In the genomic region with DNA sequence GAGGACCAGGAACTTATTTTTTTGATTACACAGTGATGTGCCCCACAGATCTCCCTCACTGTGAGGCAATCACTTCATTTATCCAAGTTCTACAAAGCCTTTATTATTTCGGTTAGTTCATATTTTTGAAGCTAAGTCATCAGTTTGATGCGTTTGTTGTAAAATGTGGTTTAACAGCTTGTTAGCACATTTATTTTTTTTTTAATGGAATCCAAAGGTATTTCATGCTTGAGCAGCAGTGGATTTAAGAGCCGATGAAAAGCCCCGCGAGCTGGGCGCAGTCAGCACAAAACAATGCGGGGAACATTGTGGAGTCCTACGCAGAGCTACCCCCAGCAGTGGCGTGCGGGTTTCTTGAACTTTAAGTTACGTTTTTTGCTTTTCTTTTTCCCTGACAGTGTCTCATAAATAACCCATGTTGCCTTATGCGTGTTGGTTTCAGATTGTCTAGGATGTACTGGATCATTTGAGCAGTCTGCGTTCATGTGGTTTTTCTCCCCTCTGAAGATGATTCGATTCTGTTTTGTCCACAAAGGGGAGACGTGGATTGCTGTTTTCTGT, we compare ENCODE assay signal across 9 cellular contexts.
A peak's percentile ranks its signal among the peaks of the same experiment; 100 is the strongest.
DNase-seq lines count a peak whose midpoint lies in the region; ATAC-seq and TF ChIP-seq lines count a peak whose summit lies in the region.
"Had no signal": no experiment of that assay in that cellular context is flagged by ENCODE, and none has a peak within 500 bp of the region (broad histone marks: within the 10 kb centered on the region; RNA-seq: fewer than 3 reads in every experiment).

No MANE protein-coding gene starts in this region.

- H3K27me3 Mint-ChIP-seq in T-helper 2 cell treated with Interferon-gamma antibody and Interleukin-4, amounts not matched to agents 5 μg/mL and 100 μg/mL, for 36 hours (ENCODE audit: low read depth), result no peaks in the 10 kb centered on the region

- no peaks in the 10 kb centered on the region for H4K20me1 ChIP-seq in MM.1S (ENCODE audit: insufficient read depth, low read length)

- H3K36me3 Mint-ChIP-seq in T-helper 2 cell treated with Interferon-gamma antibody and Interleukin-4, amounts not matched to agents 5 μg/mL and 100 μg/mL, for 36 hours (ENCODE audit: low read depth), result no peaks in the 10 kb centered on the region

- H3K4me3 Mint-ChIP-seq in T-helper 2 cell treated with Interferon-gamma antibody and Interleukin-4, amounts not matched to agents 5 μg/mL and 100 μg/mL, for 36 hours, result no peak overlapping the region

- H3K27ac Mint-ChIP-seq in T-helper 2 cell treated with Interferon-gamma antibody and Interleukin-4, amounts not matched to agents 5 μg/mL and 100 μg/mL, for 36 hours, result no peak overlapping the region

- no peaks in the 10 kb centered on the region for H3K9me2 ChIP-seq in MM.1S (replicated peaks; ENCODE audit: insufficient read depth, low read length)

- TF ChIP-seq POLR2A in body of pancreas (IDR thresholded peaks at IDR 0.05), result no peak

- no peak for ATAC-seq in body of pancreas

- H3K27ac ChIP-seq in parathyroid adenoma, result no peak overlapping the region
- H3K27ac ChIP-seq in MM.1S (ENCODE audit: low read length), result no peak overlapping the region
- no peak overlapping the region for H3K27ac ChIP-seq in body of pancreas

- H3K27me3 ChIP-seq in parathyroid adenoma (ENCODE audit: control insufficient read depth, insufficient read depth, low read length), result peaks cover 2% of the 10 kb centered on the region
- no peaks in the 10 kb centered on the region for H3K27me3 ChIP-seq in MM.1S (replicated peaks; ENCODE audit: insufficient read depth, low read length)
- H3K27me3 ChIP-seq in body of pancreas, result no peaks in the 10 kb centered on the region

- H3K9me3 Mint-ChIP-seq in T-helper 2 cell treated with Interferon-gamma antibody and Interleukin-4, amounts not matched to agents 5 μg/mL and 100 μg/mL, for 36 hours, result peaks cover 9% of the 10 kb centered on the region

- H3K36me3 ChIP-seq in parathyroid adenoma (ENCODE audit: control insufficient read depth, insufficient read depth, low read length), result no peaks in the 10 kb centered on the region
- no peaks in the 10 kb centered on the region for H3K36me3 ChIP-seq in MM.1S (replicated peaks; ENCODE audit: insufficient read depth, low read length)
- H3K36me3 ChIP-seq in body of pancreas (replicated peaks in 1 of 2; ENCODE audit: insufficient read depth in 1 of 2, low read depth in 2 of 2), result no peaks in the 10 kb centered on the region

- no peaks in the 10 kb centered on the region for H3K4me1 Mint-ChIP-seq in T-helper 2 cell treated with Interferon-gamma antibody and Interleukin-4, amounts not matched to agents 5 μg/mL and 100 μg/mL, for 36 hours (ENCODE audit: low read depth)

- TF ChIP-seq CTCF in parathyroid adenoma (IDR thresholded peaks at IDR 0.05), result no peak
- no peak for TF ChIP-seq CTCF in MM.1S (IDR thresholded peaks at IDR 0.05; ENCODE audit: low read length)
- no peak for TF ChIP-seq CTCF in body of pancreas (IDR thresholded peaks at IDR 0.05)

- H3F3A ChIP-seq in MM.1S (ENCODE audit: insufficient read depth, low read length), result no peaks in the 10 kb centered on the region

- 60 to 65% methylated on average over 15 of the region's 15 CpGs for WGBS in body of pancreas, 2 donors

- H2AFZ ChIP-seq in parathyroid adenoma (no peak overlapping the region), MM.1S (ENCODE audit: low read length) (no peak overlapping the region)

- in situ Hi-C loops in SK-MEL-5 (cut with HindIII; ENCODE audit: low pct_unique_long_range_greater_than_20kb, low sequenced_read_pairs), result no loop called here

- H3K4me1 ChIP-seq in parathyroid adenoma (no peaks in the 10 kb centered on the region), MM.1S (ENCODE audit: low read length) (no peaks in the 10 kb centered on the region), body of pancreas (no peaks in the 10 kb centered on the region)

- H3K4me2 ChIP-seq in parathyroid adenoma (ENCODE audit: low read length) (peak overlapping the region; percentile 18), MM.1S (ENCODE audit: low read depth, low read length) (no peak overlapping the region)

- intact Hi-C loops in body of pancreas (cut with DNase I), result no loop called here

- H3K4me3 ChIP-seq in parathyroid adenoma (ENCODE audit: low read depth, low read length) (no peak overlapping the region), MM.1S (ENCODE audit: low read length) (no peak overlapping the region), body of pancreas (no peak overlapping the region)

- H3K9me3 ChIP-seq in parathyroid adenoma (ENCODE audit: control insufficient read depth, low read length) (no peaks in the 10 kb centered on the region), MM.1S (replicated peaks; ENCODE audit: insufficient read depth, low read length) (no peaks in the 10 kb centered on the region), body of pancreas (no peaks in the 10 kb centered on the region)

- DNase-seq in AG20443 (ENCODE audit: low spot score) (peak; percentile 40), SK-MEL-5 (ENCODE audit: low read depth, low spot score) (peak; percentile 28), fibroblast of the conjunctiva (ENCODE audit: low read depth) (peak; percentile 55), SIG-M5 treated with dmso at 0.1 percent for 504 hours (lab: John Stamatoyannopoulos, UW; ENCODE audit: unreplicated experiment) (no peak), MM.1S (no peak), body of pancreas (no peak)
- DNase-seq in T-helper 2 cell treated with Interferon-gamma antibody and Interleukin-4, amounts not matched to agents 5 μg/mL and 100 μg/mL, for 36 hours (ENCODE audit: low spot score), result no peak
- DNase-seq: SIG-M5 had no signal

- H3K79me2 ChIP-seq in parathyroid adenoma (no peaks in the 10 kb centered on the region), MM.1S (ENCODE audit: low read length) (no peaks in the 10 kb centered on the region)

- H3K9ac ChIP-seq in parathyroid adenoma (no peak overlapping the region), MM.1S (ENCODE audit: low read length) (no peak overlapping the region)

Comparison
In these comparisons a context has a peak if more than half of its experiments do, and no peak if none do; other contexts are left out.
1. DNase-seq: peak in AG20443 (single experiment), SK-MEL-5 (single experiment) and fibroblast of the conjunctiva (single experiment); none in SIG-M5 treated with dmso at 0.1 percent for 504 hours (single experiment), MM.1S (single experiment), T-helper 2 cell treated with Interferon-gamma antibody and Interleukin-4, amounts not matched to agents 5 μg/mL and 100 μg/mL, for 36 hours (single experiment) and body of pancreas (0 of 4).